In genomic region chr12:116370004-116370404, GRCh38 we compare ENCODE assay signal across 14 cellular contexts.
DNase-seq lines count a peak whose midpoint lies in the region; ATAC-seq and TF ChIP-seq lines count a peak whose summit lies in the region.
"Had no signal": no experiment of that assay in that cellular context is flagged by ENCODE, and none has a peak within 500 bp of the region (broad histone marks: within the 10 kb centered on the region; RNA-seq: fewer than 3 reads in every experiment).

No MANE protein-coding gene starts in this region.

- POLR2A ChIA-PET in GM10248 (lab: Yijun Ruan, JAX), result no interaction called here

- H3K27me3 ChIP-seq in heart right ventricle (no peaks in the 10 kb centered on the region), left ventricle myocardium inferior (ENCODE audit: low read depth) (no peaks in the 10 kb centered on the region)
- H3K27me3 ChIP-seq: vagina had no signal

- TF ChIP-seq CTCF in heart right ventricle (IDR thresholded peaks at IDR 0.05), result no peak
- TF ChIP-seq CTCF in left ventricle myocardium inferior (IDR thresholded peaks at IDR 0.05; ENCODE audit: borderline replicate concordance), result no peak
- TF ChIP-seq CTCF in GM10248 (IDR thresholded peaks at IDR 0.05; ENCODE audit: control extremely low read depth, extremely low read depth, low read depth, missing control alignments), result no peak
- no peak for TF ChIP-seq CTCF in GM13976 (IDR thresholded peaks at IDR 0.05; ENCODE audit: borderline replicate concordance, control extremely low read depth, extremely low read depth, insufficient read depth, missing control alignments)

- 70 to 74% methylated on average over 4 of the region's 4 CpGs for WGBS in heart right ventricle, 2 donors

- in situ Hi-C loops in GM13976 (cut with MboI; ENCODE audit: low sequenced_read_pairs, unreplicated experiment), result no loop called here

- no peaks in the 10 kb centered on the region for H3K9me3 ChIP-seq in heart right ventricle
- H3K9me3 ChIP-seq in left ventricle myocardium inferior (replicated peaks), result no peaks in the 10 kb centered on the region
- H3K9me3 ChIP-seq: vagina had no signal

- intact Hi-C loops in heart right ventricle (cut with DNase I), result loop anchor here in 1 of 10 donors (10.0 kb wide), 1 partner anchor 375 kb away; no protein-coding TSS in a partner anchor
- intact Hi-C loops in left ventricle myocardium inferior (cut with micrococcal nuclease), result no loop called here

- H3K36me3 ChIP-seq in heart right ventricle (no peaks in the 10 kb centered on the region), left ventricle myocardium inferior (no peaks in the 10 kb centered on the region)
- H3K36me3 ChIP-seq: vagina had no signal

- ATAC-seq in heart right ventricle, result peak in 7 of 8 donors; percentile 13 to 81 (median 45)
- no peak for ATAC-seq in HG03565 (IDR thresholded peaks at IDR 0.05; ENCODE audit: unreplicated experiment)
- ATAC-seq: activated CD8-positive, alpha-beta T cell treated with anti-CD3 and anti-CD28 coated beads, Interleukin-2, amount 10 ng/mL, durations not matched to agents 7 days and 5 days had no signal

- CTCF ChIA-PET in GM10248 (lab: Yijun Ruan, JAX), result interaction anchor here (1.1 kb wide), 1 partner anchor 14 kb away, joined by 4 read pairs; no protein-coding TSS in a partner anchor

- no peak overlapping the region for H3K4me3 ChIP-seq in heart right ventricle
- H3K4me3 ChIP-seq in left ventricle myocardium inferior, result no peak overlapping the region
- H3K4me3 ChIP-seq: vagina had no signal

- no peak for DNase-seq in heart right ventricle
- no peak for DNase-seq in left ventricle myocardium inferior
- peak; percentile 84 for DNase-seq in astrocyte of the hippocampus (ENCODE audit: low read depth, low spot score)
- DNase-seq in islet precursor cell, result peak; percentile 89
- no peak for DNase-seq in GM10248 (ENCODE audit: extremely low spot score)
- no peak for DNase-seq in T-helper 2 cell
- DNase-seq in GM13976 (ENCODE audit: low spot score), result no peak
- DNase-seq: activated CD8-positive, alpha-beta T cell treated with anti-CD3 and anti-CD28 coated beads, Interleukin-2, amount 10 ng/mL, durations not matched to agents 7 days and 5 days; activated naive CD4-positive, alpha-beta T cell treated with anti-CD3 and anti-CD28 coated beads for 36 hours; cortex of kidney; DMS153; Kasumi-1 had no signal

- H3K4me1 ChIP-seq in heart right ventricle (peaks cover 0 to 10% (median 0%) of the 10 kb centered on the region in 9 donors), left ventricle myocardium inferior (no peaks in the 10 kb centered on the region)

- peak overlapping the region in 1 of 10 donors; percentile 59 for H3K27ac ChIP-seq in heart right ventricle
- H3K27ac ChIP-seq in left ventricle myocardium inferior (replicated peaks), result no peak overlapping the region
- H3K27ac ChIP-seq: vagina had no signal

Comparison
In these comparisons a context has a peak if more than half of its experiments do, and no peak if none do; other contexts are left out.
1. DNase-seq: peak in astrocyte of the hippocampus (single experiment) and islet precursor cell (single experiment); none in heart right ventricle (0 of 2), left ventricle myocardium inferior (single experiment), GM10248 (single experiment), T-helper 2 cell (0 of 5) and GM13976 (single experiment).